Comparison of ENCODE assay signal across 8 cellular contexts in the genomic region with DNA sequence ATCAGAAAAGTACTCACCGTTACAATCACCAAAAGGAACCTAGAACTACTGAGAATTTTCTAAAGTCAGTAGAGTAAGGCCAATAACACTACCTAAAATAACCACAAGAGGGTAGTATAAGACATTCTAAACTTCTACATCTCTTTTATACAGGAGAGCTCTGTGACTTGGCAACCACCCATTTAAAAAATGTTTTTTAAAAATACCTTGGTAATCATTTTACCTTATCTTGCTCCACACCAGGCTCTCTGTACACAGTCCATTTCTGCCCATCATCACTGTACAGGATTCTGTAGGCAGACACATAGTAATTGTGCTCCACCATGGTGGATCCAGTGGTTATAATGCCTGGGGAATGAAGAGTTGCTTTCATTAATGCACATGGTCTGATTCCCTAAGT. TPM values are rescaled to one million over a fixed set of nuclear protein-coding genes. Genes with fewer than 3 reads are reported as not detected.
DNase-seq lines count a peak whose midpoint lies in the region; ATAC-seq, FAIRE-seq and TF ChIP-seq lines count a peak whose summit lies in the region.

No MANE protein-coding gene starts in this region.

- H3K4me3 Mint-ChIP-seq in osteocyte (ENCODE audit: unreplicated experiment), result no peak overlapping the region

- H3K4me1 ChIP-seq in ACC112 (ENCODE audit: control insufficient read depth, insufficient read depth, low read length, unreplicated experiment), result peaks cover 32% of the 10 kb centered on the region

- ATAC-seq in HG02642 (IDR thresholded peaks at IDR 0.05; ENCODE audit: poor library complexity, unreplicated experiment), result peak; percentile 84

- TF ChIP-seq POLR2A in GM12891 (IDR thresholded peaks at IDR 0.05; ENCODE audit: low read depth, low read length) (no peak), NB4 (IDR thresholded peaks at IDR 0.05; ENCODE audit: extremely low read depth, insufficient read length) (no peak)

- peak; percentile 63 for FAIRE-seq in GM12891 (lab: Jason Lieb, UNC)

- peaks cover 17% of the 10 kb centered on the region for H3K4me1 Mint-ChIP-seq in osteocyte (ENCODE audit: unreplicated experiment)

- H3K4me3 ChIP-seq in ACC112 (ENCODE audit: low read depth, low read length) (no peak overlapping the region), NB4 (ENCODE audit: low read depth, low read length) (no peak overlapping the region), fibroblast of pulmonary artery (replicated peaks; ENCODE audit: low read depth, low read length) (no peak overlapping the region)

- peak; percentile 9 for DNase-seq in GM12891 (ENCODE audit: insufficient read length, low spot score)
- peak; percentile 52 for DNase-seq in NB4 (ENCODE audit: low read depth)
- DNase-seq in SKM-1 treated with dmso at 0.1 percent for 144 hours (lab: John Stamatoyannopoulos, UW; ENCODE audit: unreplicated experiment), result peak; percentile 43
- peak; percentile 80 for DNase-seq in fibroblast of pulmonary artery (ENCODE audit: low read depth)
- DNase-seq in osteocyte (ENCODE audit: extremely low spot score, unreplicated experiment), result no peak
- DNase-seq in islet precursor cell, result no peak

- H2AFZ ChIP-seq in ACC112 (ENCODE audit: low read length, unreplicated experiment), result no peak overlapping the region

- H3K27ac ChIP-seq in ACC112 (ENCODE audit: low read depth, low read length), result peak overlapping the region; percentile 24; the same call in 1 of the 2 replicates

- peaks cover 39% of the 10 kb centered on the region for H3K36me3 Mint-ChIP-seq in osteocyte (ENCODE audit: unreplicated experiment)

- peak; percentile 25 for TF ChIP-seq CTCF in NB4 (IDR thresholded peaks at IDR 0.05; ENCODE audit: low read depth, low read length)
- peak; percentile 57 for TF ChIP-seq CTCF in fibroblast of pulmonary artery (IDR thresholded peaks at IDR 0.05; ENCODE audit: low read length, missing control alignments)
- TF ChIP-seq CTCF in osteocyte (IDR thresholded peaks at IDR 0.05), result peak; percentile 72

- H3K36me3 ChIP-seq in ACC112 (ENCODE audit: insufficient read depth, low read length), result peaks cover 52% of the 10 kb centered on the region

- no peak overlapping the region for H3K27ac Mint-ChIP-seq in osteocyte (ENCODE audit: unreplicated experiment)

- no peaks in the 10 kb centered on the region for H3K27me3 Mint-ChIP-seq in osteocyte (ENCODE audit: unreplicated experiment)

- peaks cover 30% of the 10 kb centered on the region for H3K79me2 ChIP-seq in ACC112 (ENCODE audit: control insufficient read depth, insufficient read depth, low read length, unreplicated experiment)

- no peaks in the 10 kb centered on the region for H3K27me3 ChIP-seq in ACC112 (ENCODE audit: insufficient read depth, low read length)

- no peaks in the 10 kb centered on the region for H3K9me3 Mint-ChIP-seq in osteocyte (ENCODE audit: unreplicated experiment)

TF ChIP-seq in GM12891, 5 proteins besides CTCF, POLR2A, EP300 and RAD21:
- TF ChIP-seq SPI1 (IDR thresholded peaks at IDR 0.05; ENCODE audit: low read depth, low read length) (no peak), POLR2AphosphoS5 (IDR thresholded peaks at IDR 0.05; ENCODE audit: low read depth, low read length) (no peak), POU2F2 (IDR thresholded peaks at IDR 0.05; ENCODE audit: low read depth, low read length) (no peak), PAX5 (IDR thresholded peaks at IDR 0.05; ENCODE audit: insufficient read depth, low read length, severe bottlenecking) (no peak), TAF1 (IDR thresholded peaks at IDR 0.05; ENCODE audit: low read depth, low read length) (no peak)

RNA-seq across cellular contexts. Expression of a gene that starts 54.4 kb away (rescaled TPM):
- 8.3 TPM for polyA plus RNA-seq in GM12891 (2012; ENCODE audit: low read depth, missing spikeins)
- total RNA-seq in osteocyte, result 4.4 and 8.0 TPM in 2 replicates

Comparison
In these comparisons a context has a peak if more than half of its experiments do, and no peak if none do; other contexts are left out.
1. DNase-seq: peak in GM12891 (single experiment), NB4 (single experiment), SKM-1 treated with dmso at 0.1 percent for 144 hours (single experiment) and fibroblast of pulmonary artery (single experiment); none in osteocyte (single experiment) and islet precursor cell (single experiment).
2. Peak in every context shown above with its lines, with median percentiles within 50 percentile points of each other: CTCF ChIP-seq.